ENCODE assay signal across 22 cellular contexts in genomic region chr1:219432966-219433365, GRCh38.
DNase-seq lines count a peak whose midpoint lies in the region; ATAC-seq, FAIRE-seq and TF ChIP-seq lines count a peak whose summit lies in the region.
"Had no signal": no experiment of that assay in that cellular context is flagged by ENCODE, and none has a peak within 500 bp of the region (broad histone marks: within the 10 kb centered on the region; RNA-seq: fewer than 3 reads in every experiment).

No MANE protein-coding gene starts in this region.

- FAIRE-seq in endothelial cell of umbilical vein (lab: Jason Lieb, UNC): peak; percentile 37
- FAIRE-seq: GM12892, GM18507 had no signal

- H4K20me1 ChIP-seq in endothelial cell of umbilical vein (replicated peaks; ENCODE audit: control insufficient read depth, extremely low read depth, insufficient read depth, low read length): no peaks in the 10 kb centered on the region

- no peaks in the 10 kb centered on the region for H3K9me1 ChIP-seq in endothelial cell of umbilical vein (replicated peaks; ENCODE audit: control insufficient read depth, extremely low read depth, insufficient read depth, low read length)

- no peak overlapping the region for H3K4me3 ChIP-seq in endothelial cell of umbilical vein (replicated peaks in 1 of 3; ENCODE audit: insufficient read depth in 1 of 3, low read depth in 1 of 3, low read length in 3 of 3)
- H3K4me3 ChIP-seq in stomach smooth muscle (ENCODE audit: low read length in 2 of 2): no peak overlapping the region
- H3K4me3 ChIP-seq: GM23248, PC-9, SJCRH30 had no signal

- TF ChIP-seq POLR2A in endothelial cell of umbilical vein (IDR thresholded peaks at IDR 0.05; ENCODE audit: low read depth, low read length): no peak

- H3K9ac ChIP-seq in endothelial cell of umbilical vein (replicated peaks; ENCODE audit: extremely low read depth, insufficient read depth, low read length): no peak overlapping the region
- H3K9ac ChIP-seq in stomach smooth muscle (ENCODE audit: low read length in 2 of 2): no peak overlapping the region
- H3K9ac ChIP-seq: GM23248 had no signal

- intact Hi-C loops in endothelial cell of umbilical vein (cut with micrococcal nuclease): no loop called here
- intact Hi-C loops in left ventricle myocardium superior (cut with micrococcal nuclease): no loop called here

- CTCF ChIA-PET in endothelial cell of umbilical vein (lab: Charles Lee): interaction anchor here (0.9 to 1.3 kb wide), 2 partner anchors 8 to 11 kb away, joined by 3 to 4 read pairs; no protein-coding TSS in a partner anchor

- H3K27ac ChIP-seq in endothelial cell of umbilical vein (ENCODE audit: insufficient read depth, low read depth, low read length) (no peak overlapping the region), stomach smooth muscle (ENCODE audit: low read length) (peak overlapping the region; percentile 31)
- H3K27ac ChIP-seq: GM23248, HL-60, PC-9, RWPE1, SJCRH30 had no signal

- POLR2A ChIA-PET in endothelial cell of umbilical vein (lab: Charles Lee): no interaction called here

- no peak overlapping the region for H2AFZ ChIP-seq in endothelial cell of umbilical vein (ENCODE audit: low read depth, low read length)
- H2AFZ ChIP-seq: GM23248, PC-9 had no signal

- H3K9me3 ChIP-seq in endothelial cell of umbilical vein (replicated peaks; ENCODE audit: control insufficient read depth, insufficient read depth, low read length) (no peaks in the 10 kb centered on the region), stomach smooth muscle (ENCODE audit: control insufficient read depth in 2 of 2, low read length in 2 of 2) (no peaks in the 10 kb centered on the region)
- H3K9me3 ChIP-seq: SJCRH30 had no signal

- H3K4me2 ChIP-seq in endothelial cell of umbilical vein (ENCODE audit: insufficient read depth, low read length): no peak overlapping the region
- H3K4me2 ChIP-seq: PC-9 had no signal

- dilution Hi-C loops in endothelial cell of umbilical vein (cut with MboI; ENCODE audit: extremely low pct_ligation_motif_present, low sequenced_read_pairs): no loop called here

- no TSS peak for BruUV-seq in endothelial cell of umbilical vein (replicated peaks; lab: Mats Ljungman, UMichigan)

- H3K79me2 ChIP-seq in endothelial cell of umbilical vein (ENCODE audit: control insufficient read depth, insufficient read depth, low read length): no peaks in the 10 kb centered on the region

- DNase-seq in amniotic epithelial cell (ENCODE audit: low read depth) (peak; percentile 53), endothelial cell of umbilical vein (ENCODE audit: low read depth, low spot score) (no peak), left ventricle myocardium superior (peak; percentile 33), activated gamma-delta T cell (lab: John Stamatoyannopoulos, UW) (no peak)
- DNase-seq: ACHN; CD8-positive, alpha-beta memory T cell; DMS79; GM23248; IMR-90; NCI-H1417 treated with DMSO at 0.1 percent for 48 hours; NCI-H1930; NCI-H524 treated with DMSO at 0.1 percent for 48 hours; PC-9 had no signal

- ATAC-seq in left ventricle myocardium superior (peak; percentile 95), HG03442 (IDR thresholded peaks at IDR 0.05; ENCODE audit: unreplicated experiment) (no peak), HG03354 (IDR thresholded peaks at IDR 0.05; ENCODE audit: poor library complexity, severe bottlenecking, unreplicated experiment) (no peak)
- ATAC-seq: HCT116 had no signal

- H3K4me1 ChIP-seq in endothelial cell of umbilical vein (ENCODE audit: control insufficient read depth, extremely low read depth, insufficient read depth, low read length) (peaks cover 7% of the 10 kb centered on the region), stomach smooth muscle (ENCODE audit: control insufficient read depth, insufficient read depth, low read length) (no peaks in the 10 kb centered on the region)

- no peak for TF ChIP-seq CTCF in endothelial cell of umbilical vein (IDR thresholded peaks at IDR 0.05; ENCODE audit: extremely low read depth in 1 of 2, insufficient read depth in 1 of 2, low read depth in 1 of 2, low read length in 2 of 2)

- H3K36me3 ChIP-seq in endothelial cell of umbilical vein (ENCODE audit: control insufficient read depth in 2 of 2, extremely low read depth in 1 of 2, insufficient read depth in 2 of 2, low read length in 2 of 2) (no peaks in the 10 kb centered on the region), stomach smooth muscle (ENCODE audit: control insufficient read depth in 2 of 2, insufficient read depth in 2 of 2, low read length in 2 of 2) (no peaks in the 10 kb centered on the region)
- H3K36me3 ChIP-seq: SJCRH30 had no signal

- H3K27me3 ChIP-seq in endothelial cell of umbilical vein (ENCODE audit: control insufficient read depth in 2 of 2, insufficient read depth in 2 of 2, low read length in 2 of 2) (no peaks in the 10 kb centered on the region), stomach smooth muscle (ENCODE audit: control insufficient read depth in 1 of 2, insufficient read depth in 2 of 2, low read length in 2 of 2) (no peaks in the 10 kb centered on the region)
- H3K27me3 ChIP-seq: SJCRH30 had no signal

TF ChIP-seq in endothelial cell of umbilical vein, 7 proteins besides CTCF, POLR2A, EP300 and RAD21:
- TF ChIP-seq MYC (IDR thresholded peaks at IDR 0.05; ENCODE audit: low read depth, low read length) (no peak), EZH2 (IDR thresholded peaks at IDR 0.05; ENCODE audit: borderline replicate concordance, low read depth, low read length, severe bottlenecking) (no peak), MAX (IDR thresholded peaks at IDR 0.05; ENCODE audit: insufficient read depth, insufficient read length) (no peak), POLR2AphosphoS5 (IDR thresholded peaks at IDR 0.05; ENCODE audit: insufficient read depth, low read depth, low read length) (no peak), FOS (IDR thresholded peaks at IDR 0.05; ENCODE audit: borderline replicate concordance, insufficient read depth, low read length) (no peak), GATA2 (IDR thresholded peaks at IDR 0.05; ENCODE audit: insufficient read depth, insufficient read length, low read depth, low read length) (no peak), JUN (IDR thresholded peaks at IDR 0.05; ENCODE audit: borderline replicate concordance, insufficient read depth, insufficient read length, low read depth) (no peak)

Comparison
In these comparisons a context has a peak if more than half of its experiments do, and no peak if none do; other contexts are left out.
1. DNase-seq: peak in amniotic epithelial cell (single experiment) and left ventricle myocardium superior (single experiment); none in endothelial cell of umbilical vein (single experiment) and activated gamma-delta T cell (single experiment).